31 cellular contexts compared by ENCODE assay signal in the genomic region with DNA sequence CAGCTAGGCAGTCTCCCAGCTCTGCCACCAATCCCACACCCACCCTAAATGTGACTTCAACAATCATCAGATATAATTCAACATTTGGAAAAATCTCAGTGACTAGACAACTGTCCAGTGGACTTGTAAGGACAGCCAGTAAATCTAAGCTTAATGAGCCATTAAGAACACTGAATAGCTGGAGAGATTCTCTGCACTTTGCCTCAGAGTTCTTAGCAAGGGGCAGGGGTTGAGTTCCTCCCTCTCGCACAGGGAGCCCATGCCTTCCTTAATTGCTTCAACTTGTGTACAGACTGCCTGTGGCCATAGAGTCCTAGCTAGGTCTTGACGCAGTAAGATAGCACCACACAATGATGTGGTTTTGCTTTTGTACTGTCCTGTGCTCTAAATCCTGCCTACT.
"Had no signal": no experiment of that assay in that cellular context is flagged by ENCODE, and none has a peak within 500 bp of the region (broad histone marks: within the 10 kb centered on the region; RNA-seq: fewer than 3 reads in every experiment).

No MANE protein-coding gene starts in this region.

- H3K27ac ChIP-seq: ovary, parathyroid adenoma, psoas muscle, skin epidermis, spleen, suprapubic skin, testis, tibial artery, transverse colon, upper lobe of right lung, uterus had no signal

- H3K9ac ChIP-seq: parathyroid adenoma had no signal

- H3K4me1 ChIP-seq: parathyroid adenoma, psoas muscle, spleen, suprapubic skin, testis, tibial artery, transverse colon, upper lobe of right lung, uterus had no signal

- H3K27me3 ChIP-seq: ovary, spleen, suprapubic skin, testis, tibial artery, transverse colon, upper lobe of right lung, uterus had no signal

- H3K4me1 Mint-ChIP-seq: naive B cell; naive thymus-derived CD8-positive, alpha-beta T cell; neural crest cell; stimulated activated memory B cell treated with anti-CD40 and anti-IgM and Interleukin-4, amounts not matched to agents 10 μg/mL and 1 μg/mL and 100 μg/mL, for 72 hours; stimulated activated naive CD8-positive, alpha-beta T cell treated with anti-CD3 and anti-CD28 coated beads, Interleukin-15, amount 100 ng/mL, for 72 hours had no signal

- H3K4me3 ChIP-seq: ovary, psoas muscle, skin epidermis, smooth muscle cell, spleen, suprapubic skin, testis, tibial artery, transverse colon, upper lobe of right lung, uterus had no signal

- H3K4me2 ChIP-seq: smooth muscle cell had no signal

- H3K9me3 Mint-ChIP-seq: naive thymus-derived CD8-positive, alpha-beta T cell; natural killer cell treated with Interleukin-12 subunit alpha and Interleukin-12 subunit beta and Interleukin-15 and Interleukin-18, amount 100 ng/mL, for 72 hours; stimulated activated memory B cell treated with anti-CD40 and anti-IgM and Interleukin-4, amounts not matched to agents 10 μg/mL and 1 μg/mL and 100 μg/mL, for 72 hours; stimulated activated naive CD8-positive, alpha-beta T cell treated with anti-CD3 and anti-CD28 coated beads, Interleukin-15, amount 100 ng/mL, for 72 hours had no signal

- H3K36me3 Mint-ChIP-seq: naive B cell; naive thymus-derived CD8-positive, alpha-beta T cell; natural killer cell treated with Interleukin-12 subunit alpha and Interleukin-12 subunit beta and Interleukin-15 and Interleukin-18, amount 100 ng/mL, for 72 hours; stimulated activated memory B cell treated with anti-CD40 and anti-IgM and Interleukin-4, amounts not matched to agents 10 μg/mL and 1 μg/mL and 100 μg/mL, for 72 hours had no signal

- DNase-seq: naive B cell; naive thymus-derived CD8-positive, alpha-beta T cell; occipital lobe; ovary; posterior cingulate gyrus; psoas muscle; right cardiac atrium; spleen; stimulated activated CD4-positive, alpha-beta T cell treated with anti-CD3 and anti-CD28 coated beads, Interleukin-12 subunit alpha, Interleukin-12 subunit beta, amount 100 ng/mL, for 4 hours; stimulated activated CD4-positive, alpha-beta T cell treated with anti-CD3 and anti-CD28 coated beads, Interleukin-1b, Interleukin-23, amount 100 ng/mL, for 48 hours; stimulated activated CD4-positive, alpha-beta T cell treated with anti-CD3 and anti-CD28 coated beads, Interleukin-4, amount 100 ng/mL, for 1 hour; stimulated activated CD4-positive, alpha-beta T cell treated with anti-CD3 and anti-CD28 coated beads, Interleukin-4, amount 100 ng/mL, for 4 hours; stimulated activated CD8-positive, alpha-beta memory T cell treated with anti-CD3 and anti-CD28 coated beads, Interleukin-4, amount 100 ng/mL, for 48 hours; stimulated activated naive CD4-positive, alpha-beta T cell; stimulated activated naive CD8-positive, alpha-beta T cell treated with anti-CD3 and anti-CD28 coated beads, Interleukin-15, amount 100 ng/mL, for 72 hours; stimulated activated naive CD8-positive, alpha-beta T cell treated with anti-CD3 and anti-CD28 coated beads, Interleukin-15, Interleukin-2, amounts not matched to agents 100 U/mL and 50 U/mL, for 24 hours; substantia nigra; testis; tibial artery; transverse colon; upper lobe of right lung; uterus had no signal

- H3K27ac Mint-ChIP-seq: naive B cell; naive thymus-derived CD8-positive, alpha-beta T cell; natural killer cell treated with Interleukin-12 subunit alpha and Interleukin-12 subunit beta and Interleukin-15 and Interleukin-18, amount 100 ng/mL, for 72 hours; progenitor cell of endocrine pancreas; stimulated activated memory B cell treated with anti-CD40 and anti-IgM and Interleukin-4, amounts not matched to agents 10 μg/mL and 1 μg/mL and 100 μg/mL, for 72 hours; stimulated activated naive CD8-positive, alpha-beta T cell treated with anti-CD3 and anti-CD28 coated beads, Interleukin-15, amount 100 ng/mL, for 72 hours; type B pancreatic cell had no signal

- H3K36me3 ChIP-seq: ovary, spleen, suprapubic skin, tibial artery, transverse colon, upper lobe of right lung, uterus had no signal

- H3K9me3 ChIP-seq: ovary, psoas muscle, spleen, suprapubic skin, testis, tibial artery, transverse colon, upper lobe of right lung, uterus had no signal

- H3K4me3 Mint-ChIP-seq: naive B cell; naive thymus-derived CD8-positive, alpha-beta T cell; natural killer cell treated with Interleukin-12 subunit alpha and Interleukin-12 subunit beta and Interleukin-15 and Interleukin-18, amount 100 ng/mL, for 72 hours; neural crest cell; stimulated activated memory B cell treated with anti-CD40 and anti-IgM and Interleukin-4, amounts not matched to agents 10 μg/mL and 1 μg/mL and 100 μg/mL, for 72 hours; stimulated activated naive CD8-positive, alpha-beta T cell treated with anti-CD3 and anti-CD28 coated beads, Interleukin-15, amount 100 ng/mL, for 72 hours; type B pancreatic cell had no signal

- H2AFZ ChIP-seq: parathyroid adenoma had no signal

- H3K79me2 ChIP-seq: parathyroid adenoma had no signal

- H3K27me3 Mint-ChIP-seq: progenitor cell of endocrine pancreas; stimulated activated naive CD8-positive, alpha-beta T cell treated with anti-CD3 and anti-CD28 coated beads, Interleukin-15, amount 100 ng/mL, for 72 hours; type B pancreatic cell had no signal
